In the genomic region with DNA sequence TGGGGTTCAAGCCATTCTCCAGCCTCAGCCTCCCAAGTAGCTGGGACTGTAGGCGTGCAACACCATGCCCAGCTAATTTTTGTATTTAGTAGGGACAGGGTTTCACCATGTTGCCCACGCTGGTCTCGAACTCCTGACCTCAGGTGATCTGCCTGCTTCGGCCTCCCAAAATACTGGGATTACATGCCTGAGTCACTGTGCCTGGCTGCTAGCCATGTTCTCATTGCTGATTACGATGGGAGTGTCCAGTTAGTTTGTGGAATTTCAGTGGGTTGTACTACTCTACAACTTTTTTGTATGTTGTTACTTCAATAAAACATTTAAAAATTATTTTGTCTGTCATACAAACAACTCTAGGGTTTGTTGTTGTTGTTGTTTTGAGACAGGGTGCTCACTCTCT, we compare ENCODE assay signal across 1 cellular context.
TF ChIP-seq lines count a peak whose summit lies in the region.

No MANE protein-coding gene starts in this region.

TF ChIP-seq in K562, 482 proteins besides CTCF, POLR2A, EP300 and RAD21 (continued from another document):
- TF ChIP-seq, protein P1, sequence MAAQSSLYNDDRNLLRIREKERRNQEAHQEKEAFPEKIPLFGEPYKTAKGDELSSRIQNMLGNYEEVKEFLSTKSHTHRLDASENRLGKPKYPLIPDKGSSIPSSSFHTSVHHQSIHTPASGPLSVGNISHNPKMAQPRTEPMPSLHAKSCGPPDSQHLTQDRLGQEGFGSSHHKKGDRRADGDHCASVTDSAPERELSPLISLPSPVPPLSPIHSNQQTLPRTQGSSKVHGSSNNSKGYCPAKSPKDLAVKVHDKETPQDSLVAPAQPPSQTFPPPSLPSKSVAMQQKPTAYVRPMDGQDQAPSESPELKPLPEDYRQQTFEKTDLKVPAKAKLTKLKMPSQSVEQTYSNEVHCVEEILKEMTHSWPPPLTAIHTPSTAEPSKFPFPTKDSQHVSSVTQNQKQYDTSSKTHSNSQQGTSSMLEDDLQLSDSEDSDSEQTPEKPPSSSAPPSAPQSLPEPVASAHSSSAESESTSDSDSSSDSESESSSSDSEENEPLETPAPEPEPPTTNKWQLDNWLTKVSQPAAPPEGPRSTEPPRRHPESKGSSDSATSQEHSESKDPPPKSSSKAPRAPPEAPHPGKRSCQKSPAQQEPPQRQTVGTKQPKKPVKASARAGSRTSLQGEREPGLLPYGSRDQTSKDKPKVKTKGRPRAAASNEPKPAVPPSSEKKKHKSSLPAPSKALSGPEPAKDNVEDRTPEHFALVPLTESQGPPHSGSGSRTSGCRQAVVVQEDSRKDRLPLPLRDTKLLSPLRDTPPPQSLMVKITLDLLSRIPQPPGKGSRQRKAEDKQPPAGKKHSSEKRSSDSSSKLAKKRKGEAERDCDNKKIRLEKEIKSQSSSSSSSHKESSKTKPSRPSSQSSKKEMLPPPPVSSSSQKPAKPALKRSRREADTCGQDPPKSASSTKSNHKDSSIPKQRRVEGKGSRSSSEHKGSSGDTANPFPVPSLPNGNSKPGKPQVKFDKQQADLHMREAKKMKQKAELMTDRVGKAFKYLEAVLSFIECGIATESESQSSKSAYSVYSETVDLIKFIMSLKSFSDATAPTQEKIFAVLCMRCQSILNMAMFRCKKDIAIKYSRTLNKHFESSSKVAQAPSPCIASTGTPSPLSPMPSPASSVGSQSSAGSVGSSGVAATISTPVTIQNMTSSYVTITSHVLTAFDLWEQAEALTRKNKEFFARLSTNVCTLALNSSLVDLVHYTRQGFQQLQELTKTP (IDR thresholded peaks at IDR 0.05; ENCODE audit: low read depth in 1 of 2, partially characterized antibody in 2 of 2), result peak in 1 of 2 experiments; percentile 36
- TF ChIP-seq, protein P2, sequence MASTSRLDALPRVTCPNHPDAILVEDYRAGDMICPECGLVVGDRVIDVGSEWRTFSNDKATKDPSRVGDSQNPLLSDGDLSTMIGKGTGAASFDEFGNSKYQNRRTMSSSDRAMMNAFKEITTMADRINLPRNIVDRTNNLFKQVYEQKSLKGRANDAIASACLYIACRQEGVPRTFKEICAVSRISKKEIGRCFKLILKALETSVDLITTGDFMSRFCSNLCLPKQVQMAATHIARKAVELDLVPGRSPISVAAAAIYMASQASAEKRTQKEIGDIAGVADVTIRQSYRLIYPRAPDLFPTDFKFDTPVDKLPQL (IDR thresholded peaks at IDR 0.05; ENCODE audit: extremely low read depth, insufficient read length), result no peak
